8 cellular contexts compared by ENCODE assay signal in the genomic region with DNA sequence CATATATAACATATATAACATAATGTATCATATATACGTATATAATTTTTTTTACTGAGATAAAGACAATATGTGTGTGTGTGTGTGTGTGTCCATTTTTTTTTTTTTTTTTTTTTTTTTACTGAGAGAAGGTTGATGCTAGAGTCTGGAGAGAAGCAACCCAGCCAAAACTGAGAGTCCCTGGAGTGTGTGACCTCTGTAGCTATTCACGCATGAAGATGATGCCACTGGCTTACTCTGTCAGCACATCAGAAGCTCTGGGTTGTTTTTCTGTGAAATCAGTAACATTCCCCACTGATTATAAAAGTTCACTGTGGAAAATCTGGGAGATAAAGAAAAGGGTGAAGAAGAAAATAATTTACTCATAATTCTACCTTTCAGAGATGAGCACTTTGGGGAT. TPM values are rescaled to one million over a fixed set of nuclear protein-coding genes. Genes with fewer than 3 reads are reported as not detected.
"Had no signal": no experiment of that assay in that cellular context is flagged by ENCODE, and none has a peak within 500 bp of the region (broad histone marks: within the 10 kb centered on the region; RNA-seq: fewer than 3 reads in every experiment).

No MANE protein-coding gene starts in this region.

- ATAC-seq: GM23338, K562 had no signal

- H3K4me3 ChIP-seq: GM23338, K562 had no signal

- H2AFZ ChIP-seq: GM23338 had no signal

- DNase-seq: H9, HCEC 1CT, HFFc6, IMR-90 had no signal

- H3K4me2 ChIP-seq: GM23338 had no signal

RNA-seq across cellular contexts. Expression of gene CCDC195, which starts 27.2 kb away (rescaled TPM):
- total RNA-seq: GM23338, H1, H9, HFFc6, HT-29, IMR-90, K562 had no signal
- polyA plus RNA-seq: GM23338, H1, IMR-90, K562 had no signal
